ENCODE assay signal across 8 cellular contexts in genomic region chr4:48830706-48831531, GRCh38. TPM values are rescaled to one million over a fixed set of nuclear protein-coding genes. Genes with fewer than 3 reads are reported as not detected.
DNase-seq lines count a peak whose midpoint lies in the region; ATAC-seq and TF ChIP-seq lines count a peak whose summit lies in the region.

TSS of gene OCIAD1 (plus strand) at chr4:48831088. CDS start at chr4:48832625, 1,537 bp downstream.

- peak within 1 kb of the TSS; percentile 100 for H3K4me3 Mint-ChIP-seq in T-helper 2 cell treated with Interferon-gamma antibody and Interleukin-4, amounts not matched to agents 5 μg/mL and 100 μg/mL, for 36 hours

- no peaks in the 10 kb centered on the region for H3K9me3 Mint-ChIP-seq in T-helper 2 cell treated with Interferon-gamma antibody and Interleukin-4, amounts not matched to agents 5 μg/mL and 100 μg/mL, for 36 hours

- peak; percentile 99 for ATAC-seq in GM18502 (IDR thresholded peaks at IDR 0.05; ENCODE audit: poor library complexity, unreplicated experiment)
- ATAC-seq in HG02970 (IDR thresholded peaks at IDR 0.05; ENCODE audit: low FRiP score, unreplicated experiment): peak; percentile 100
- peak; percentile 100 for ATAC-seq in right cardiac atrium

- 1% methylated on average over 56 of the region's 56 CpGs for WGBS in right cardiac atrium

- H3K4me1 Mint-ChIP-seq in T-helper 2 cell treated with Interferon-gamma antibody and Interleukin-4, amounts not matched to agents 5 μg/mL and 100 μg/mL, for 36 hours (ENCODE audit: low read depth): peaks cover 13% of the 10 kb centered on the region

- intact Hi-C loops in ascending aorta (cut with DNase I) (loop anchor here (1.0 to 5.0 kb wide), 3 partner anchors 29 to 254 kb away; partner anchors contain the start of gene FRYL), right cardiac atrium (cut with DNase I) (loop anchor here in 3 of 4 donors (5.0 to 10.0 kb wide), 2 partner anchors 49 to 256 kb away; partner anchors contain the start of gene FRYL (in 1 of the 3)), uterus (cut with DNase I; ENCODE audit: low total_unique reads) (loop anchor here (2.0 kb wide), 1 partner anchor 52 kb away; no protein-coding TSS in a partner anchor)

- peak within 1 kb of the TSS; percentile 81 to 94 for H3K27ac ChIP-seq in ascending aorta
- H3K27ac ChIP-seq in right cardiac atrium (ENCODE audit: low read length): peak within 1 kb of the TSS; percentile 92
- H3K27ac ChIP-seq in uterus: peak within 1 kb of the TSS; percentile 89 to 97

- peaks cover 26% of the 10 kb centered on the region for H3K36me3 Mint-ChIP-seq in T-helper 2 cell treated with Interferon-gamma antibody and Interleukin-4, amounts not matched to agents 5 μg/mL and 100 μg/mL, for 36 hours (ENCODE audit: low read depth)

- H3K27me3 ChIP-seq in ascending aorta (no peaks in the 10 kb centered on the region), right cardiac atrium (ENCODE audit: control insufficient read depth, insufficient read depth) (no peaks in the 10 kb centered on the region), uterus (no peaks in the 10 kb centered on the region)

- TF ChIP-seq POLR2A in uterus (IDR thresholded peaks at IDR 0.05): peak; percentile 37 to 50

- peaks cover 0 to 11% of the 10 kb centered on the region in 2 donors for H3K4me1 ChIP-seq in ascending aorta
- H3K4me1 ChIP-seq in right cardiac atrium (ENCODE audit: control insufficient read depth, insufficient read depth, low read length): no peaks in the 10 kb centered on the region
- H3K4me1 ChIP-seq in uterus: no peaks in the 10 kb centered on the region

- H3K4me3 ChIP-seq in ascending aorta: peak within 1 kb of the TSS; percentile 83 to 89
- peak within 1 kb of the TSS; percentile 79 for H3K4me3 ChIP-seq in right cardiac atrium (ENCODE audit: low read length)
- H3K4me3 ChIP-seq in uterus: peak within 1 kb of the TSS; percentile 82 to 99

- H3K9me3 ChIP-seq in ascending aorta (no peaks in the 10 kb centered on the region), right cardiac atrium (ENCODE audit: control insufficient read depth, low read length) (no peaks in the 10 kb centered on the region), uterus (no peaks in the 10 kb centered on the region)

- H3K27me3 Mint-ChIP-seq in T-helper 2 cell treated with Interferon-gamma antibody and Interleukin-4, amounts not matched to agents 5 μg/mL and 100 μg/mL, for 36 hours (ENCODE audit: low read depth): peaks cover 3% of the 10 kb centered on the region

- peak within 1 kb of the TSS; percentile 100 for H3K27ac Mint-ChIP-seq in T-helper 2 cell treated with Interferon-gamma antibody and Interleukin-4, amounts not matched to agents 5 μg/mL and 100 μg/mL, for 36 hours

- TF ChIP-seq CTCF in ascending aorta (IDR thresholded peaks at IDR 0.05) (no peak), uterus (IDR thresholded peaks at IDR 0.05) (no peak)

- peaks cover 19 to 21% of the 10 kb centered on the region in 2 donors for H3K36me3 ChIP-seq in ascending aorta
- no peaks in the 10 kb centered on the region for H3K36me3 ChIP-seq in uterus

- DNase-seq in NCI-H1930 (lab: John Stamatoyannopoulos, UW): peak; percentile 97
- DNase-seq in T-helper 2 cell treated with Interferon-gamma antibody and Interleukin-4, amounts not matched to agents 5 μg/mL and 100 μg/mL, for 36 hours (ENCODE audit: low spot score): peak; percentile 97
- DNase-seq in ascending aorta (ENCODE audit: low spot score in 2 of 2): peak; percentile 96 to 99
- peak; percentile 97 to 98 (median 98) for DNase-seq in right cardiac atrium
- peak; percentile 97 for DNase-seq in pulmonary artery endothelial cell (ENCODE audit: low read depth, low spot score)
- peak; percentile 95 to 99 for DNase-seq in uterus

RNA-seq across cellular contexts. Expression of gene OCIAD1, which starts in this region (rescaled TPM):
- total RNA-seq in ascending aorta (146 TPM), right cardiac atrium (100 to 1,000 TPM; 150 to 155 (median 151) TPM), pulmonary artery endothelial cell (59.4 and 79.7 TPM in 2 replicates), uterus (100 to 1,000 TPM; 127 to 683 (median 166) TPM)
- polyA plus RNA-seq in right cardiac atrium: 193 TPM

Comparison
In these comparisons a context has a peak if more than half of its experiments do, and no peak if none do; other contexts are left out.
1. Peak in every context shown above with its lines: DNase-seq, ATAC-seq, H3K4me3 ChIP-seq and H3K27ac ChIP-seq.